ENCODE assay signal across 13 cellular contexts in genomic region chr7:74476546-74477095, GRCh38. TPM values are rescaled to one million over a fixed set of nuclear protein-coding genes. Genes with fewer than 3 reads are reported as not detected.
A peak's percentile ranks its signal among the peaks of the same experiment; 100 is the strongest.
DNase-seq lines count a peak whose midpoint lies in the region; ATAC-seq and TF ChIP-seq lines count a peak whose summit lies in the region.
"Had no signal": no experiment of that assay in that cellular context is flagged by ENCODE, and none has a peak within 500 bp of the region (broad histone marks: within the 10 kb centered on the region; RNA-seq: fewer than 3 reads in every experiment).

No MANE protein-coding gene starts in this region.

- no peaks in the 10 kb centered on the region for H3K27me3 ChIP-seq in right atrium auricular region
- H3K27me3 ChIP-seq in vagina, result no peaks in the 10 kb centered on the region

- H3K4me3 ChIP-seq in right atrium auricular region (no peak overlapping the region), vagina (no peak overlapping the region)
- H3K4me3 ChIP-seq: thoracic aorta had no signal

- no peak for ATAC-seq in left cardiac atrium
- peak; percentile 46 for ATAC-seq in esophagus mucosa
- ATAC-seq in GM21381 (IDR thresholded peaks at IDR 0.05; ENCODE audit: unreplicated experiment), result no peak

- no peak for TF ChIP-seq POLR2A in vagina (IDR thresholded peaks at IDR 0.05)

- peaks cover 16% of the 10 kb centered on the region for H3K4me1 Mint-ChIP-seq in progenitor cell of endocrine pancreas (ENCODE audit: low read depth)
- peaks cover 3% of the 10 kb centered on the region for H3K4me1 Mint-ChIP-seq in activated naive CD8-positive, alpha-beta T cell treated with anti-CD3 and anti-CD28 coated beads for 36 hours

- H3K4me1 ChIP-seq in right atrium auricular region (peaks cover 0 to 59% of the 10 kb centered on the region in 2 donors), vagina (peaks cover 72% of the 10 kb centered on the region)

- no peaks in the 10 kb centered on the region for H3K9me3 ChIP-seq in right atrium auricular region
- no peaks in the 10 kb centered on the region for H3K9me3 ChIP-seq in vagina
- H3K9me3 ChIP-seq: thoracic aorta had no signal

- DNase-seq in right atrium auricular region (ENCODE audit: low spot score), result no peak
- no peak for DNase-seq in left cardiac atrium
- DNase-seq in progenitor cell of endocrine pancreas (ENCODE audit: low spot score, unreplicated experiment), result no peak
- no peak for DNase-seq in vagina (ENCODE audit: extremely low spot score in 2 of 2)
- no peak for DNase-seq in T-helper 2 cell
- DNase-seq in activated naive CD8-positive, alpha-beta T cell treated with anti-CD3 and anti-CD28 coated beads for 36 hours, result no peak
- DNase-seq: ACHN; activated B cell treated with CpG ODN at 0.5 μM for 24 hours; effector CD4-positive, alpha-beta T cell had no signal

- no peak overlapping the region for H3K4me3 Mint-ChIP-seq in progenitor cell of endocrine pancreas (ENCODE audit: low read depth)
- no peak overlapping the region for H3K4me3 Mint-ChIP-seq in activated naive CD8-positive, alpha-beta T cell treated with anti-CD3 and anti-CD28 coated beads for 36 hours
- H3K4me3 Mint-ChIP-seq: activated B cell treated with CpG ODN at 0.5 μM for 24 hours had no signal

- TF ChIP-seq CTCF in right atrium auricular region (IDR thresholded peaks at IDR 0.05) (no peak), progenitor cell of endocrine pancreas (IDR thresholded peaks at IDR 0.05; ENCODE audit: unreplicated experiment) (no peak), vagina (IDR thresholded peaks at IDR 0.05) (no peak)

- intact Hi-C loops in left cardiac atrium (cut with DNase I), result no loop called here
- intact Hi-C loops in vagina (cut with DNase I), result no loop called here

- no peaks in the 10 kb centered on the region for H3K27me3 Mint-ChIP-seq in progenitor cell of endocrine pancreas
- peaks cover 16% of the 10 kb centered on the region for H3K27me3 Mint-ChIP-seq in activated naive CD8-positive, alpha-beta T cell treated with anti-CD3 and anti-CD28 coated beads for 36 hours

- no peaks in the 10 kb centered on the region for H3K9me3 Mint-ChIP-seq in progenitor cell of endocrine pancreas (ENCODE audit: low read depth)
- no peaks in the 10 kb centered on the region for H3K9me3 Mint-ChIP-seq in activated naive CD8-positive, alpha-beta T cell treated with anti-CD3 and anti-CD28 coated beads for 36 hours
- H3K9me3 Mint-ChIP-seq: activated B cell treated with CpG ODN at 0.5 μM for 24 hours had no signal

- peak overlapping the region; percentile 94 to 98 for H3K27ac ChIP-seq in right atrium auricular region
- peak overlapping the region; percentile 97 for H3K27ac ChIP-seq in vagina
- H3K27ac ChIP-seq: HL-60 had no signal

- H3K36me3 Mint-ChIP-seq in progenitor cell of endocrine pancreas (ENCODE audit: insufficient read depth), result peaks cover 2% of the 10 kb centered on the region
- H3K36me3 Mint-ChIP-seq in activated naive CD8-positive, alpha-beta T cell treated with anti-CD3 and anti-CD28 coated beads for 36 hours, result no peaks in the 10 kb centered on the region

- H3K36me3 ChIP-seq in right atrium auricular region, result no peaks in the 10 kb centered on the region
- H3K36me3 ChIP-seq in vagina, result no peaks in the 10 kb centered on the region
- H3K36me3 ChIP-seq: thoracic aorta had no signal

- H3K27ac Mint-ChIP-seq in progenitor cell of endocrine pancreas, result peak overlapping the region; percentile 38
- no peak overlapping the region for H3K27ac Mint-ChIP-seq in activated naive CD8-positive, alpha-beta T cell treated with anti-CD3 and anti-CD28 coated beads for 36 hours
- H3K27ac Mint-ChIP-seq: activated B cell treated with CpG ODN at 0.5 μM for 24 hours had no signal

RNA-seq across cellular contexts. Expression of gene GTF2IRD1, which starts 22.9 kb away (rescaled TPM):
- total RNA-seq in right atrium auricular region (10 to 100 TPM; 15.6 to 16.5 TPM), left cardiac atrium (10 to 100 TPM; 19.3 to 50.0 TPM), esophagus mucosa (49.1 TPM), progenitor cell of endocrine pancreas (52.6 and 60.7 TPM in 2 replicates), vagina (33.6 TPM)
- 1 to 10 TPM; 2.0 to 2.2 TPM for total RNA-seq in activated naive CD8-positive, alpha-beta T cell treated with anti-CD3 and anti-CD28 coated beads for 36 hours

Comparison
In these comparisons a context has a peak if more than half of its experiments do, and no peak if none do; other contexts are left out.
1. RNA of gene GTF2IRD1, which starts 22.9 kb away (total RNA-seq): 52.6 to 60.7 TPM in progenitor cell of endocrine pancreas, 19.3 to 50.0 TPM in left cardiac atrium, 49.1 TPM in esophagus mucosa (single experiment), 33.6 TPM in vagina (single experiment) and 15.6 to 16.5 TPM in right atrium auricular region; 2.0 to 2.2 TPM in activated naive CD8-positive, alpha-beta T cell treated with anti-CD3 and anti-CD28 coated beads for 36 hours; every median in the first group is over 4 times any median in the second.